Comparison of ENCODE assay signal across 8 cellular contexts in the genomic region with DNA sequence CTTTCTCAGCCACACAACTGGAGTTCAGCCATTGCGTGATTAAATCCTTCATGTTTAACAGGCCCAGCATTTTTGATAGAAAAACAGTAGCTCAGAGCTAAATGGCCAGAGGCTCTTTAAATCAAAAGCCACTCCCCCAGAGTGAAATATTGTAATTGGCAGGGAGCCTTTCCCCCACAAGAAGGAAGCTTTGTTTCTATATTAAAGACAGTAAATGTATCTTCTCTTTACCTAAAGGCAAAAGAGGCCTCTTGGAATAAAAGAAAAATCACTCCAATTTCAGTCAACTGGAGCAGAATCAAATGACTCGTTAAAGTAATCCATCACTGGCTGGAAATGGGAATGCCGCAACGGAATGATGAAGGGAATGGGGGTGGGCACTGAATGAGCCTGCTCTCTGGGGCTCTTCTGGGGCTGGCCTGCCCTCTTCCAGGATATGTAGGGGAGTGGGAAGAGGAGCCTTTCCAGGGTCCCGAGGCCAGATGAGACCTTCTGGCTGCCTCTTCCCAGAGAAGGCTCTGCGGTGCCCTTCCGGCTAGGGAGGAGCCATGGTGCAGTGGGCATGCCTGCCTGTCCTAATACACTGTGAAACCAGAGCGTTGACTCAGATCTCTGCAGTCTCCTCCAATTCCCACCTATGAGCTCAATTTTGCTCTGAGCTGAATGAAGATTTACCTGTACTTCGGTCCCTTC. TPM values are rescaled to one million over a fixed set of nuclear protein-coding genes. Genes with fewer than 3 reads are reported as not detected.
DNase-seq lines count a peak whose midpoint lies in the region; ATAC-seq and TF ChIP-seq lines count a peak whose summit lies in the region.

No MANE protein-coding gene starts in this region.

- H3K9me3 ChIP-seq in mucosa of descending colon: no peaks in the 10 kb centered on the region

- H3K4me1 Mint-ChIP-seq in natural killer cell: peaks cover 0 to 11% of the 10 kb centered on the region in 2 donors
- H3K4me1 Mint-ChIP-seq in natural killer cell treated with Interleukin-12 subunit alpha and Interleukin-12 subunit beta and Interleukin-15 and Interleukin-18, amount 100 ng/mL, for 72 hours (ENCODE audit: low read depth in 2 of 2): peaks cover 6 to 9% of the 10 kb centered on the region in 2 donors

- peaks cover 0 to 5% of the 10 kb centered on the region in 2 donors for H3K27me3 Mint-ChIP-seq in natural killer cell (ENCODE audit: low read depth in 2 of 2)
- H3K27me3 Mint-ChIP-seq in natural killer cell treated with Interleukin-12 subunit alpha and Interleukin-12 subunit beta and Interleukin-15 and Interleukin-18, amount 100 ng/mL, for 72 hours: peaks cover 0 to 2% of the 10 kb centered on the region in 2 donors

- DNase-seq in natural killer cell: no peak
- DNase-seq in natural killer cell treated with Interleukin-12 subunit alpha and Interleukin-12 subunit beta and Interleukin-15 and Interleukin-18, amount 100 ng/mL, for 72 hours (ENCODE audit: low spot score): no peak
- DNase-seq in dermis blood vessel endothelial cell: peak; percentile 51
- DNase-seq in mucosa of descending colon: peak in 1 of 3 donors; percentile 33
- no peak for DNase-seq in NCI-H2081 (lab: John Stamatoyannopoulos, UW)
- no peak for DNase-seq in activated CD4-positive, CD25-positive, alpha-beta regulatory T cell (lab: John Stamatoyannopoulos, UW)
- DNase-seq in stimulated activated CD4-positive, alpha-beta T cell treated with anti-CD3 and anti-CD28 coated beads, Interleukin-4, amount 100 ng/mL, for 1 hour: no peak

- no peaks in the 10 kb centered on the region for H3K9me3 Mint-ChIP-seq in natural killer cell
- H3K9me3 Mint-ChIP-seq in natural killer cell treated with Interleukin-12 subunit alpha and Interleukin-12 subunit beta and Interleukin-15 and Interleukin-18, amount 100 ng/mL, for 72 hours: no peaks in the 10 kb centered on the region

- peak overlapping the region; percentile 43 to 84 for H3K27ac Mint-ChIP-seq in natural killer cell
- peak overlapping the region in 1 of 2 donors; percentile 46 for H3K27ac Mint-ChIP-seq in natural killer cell treated with Interleukin-12 subunit alpha and Interleukin-12 subunit beta and Interleukin-15 and Interleukin-18, amount 100 ng/mL, for 72 hours

- no peak for TF ChIP-seq CTCF in natural killer cell (IDR thresholded peaks at IDR 0.05)
- TF ChIP-seq CTCF in mucosa of descending colon (IDR thresholded peaks at IDR 0.05): no peak

- no peaks in the 10 kb centered on the region for H3K4me1 ChIP-seq in mucosa of descending colon (ENCODE audit: low read depth)

- H3K36me3 ChIP-seq in mucosa of descending colon (ENCODE audit: low read depth): no peaks in the 10 kb centered on the region

- intact Hi-C loops in natural killer cell (cut with micrococcal nuclease) (no loop called here), mucosa of descending colon (cut with DNase I, micrococcal nuclease) (no loop called here)

- ATAC-seq in natural killer cell (peak in 2 of 3 donors; percentile 45 to 59), mucosa of descending colon (peak; percentile 48), HG02885 (IDR thresholded peaks at IDR 0.05; ENCODE audit: poor library complexity, unreplicated experiment) (no peak)
- ATAC-seq in natural killer cell treated with Interleukin-12 subunit alpha and Interleukin-12 subunit beta and Interleukin-15 and Interleukin-18, amount 100 ng/mL, for 72 hours: no peak

- no peaks in the 10 kb centered on the region for H3K36me3 Mint-ChIP-seq in natural killer cell
- H3K36me3 Mint-ChIP-seq in natural killer cell treated with Interleukin-12 subunit alpha and Interleukin-12 subunit beta and Interleukin-15 and Interleukin-18, amount 100 ng/mL, for 72 hours: no peaks in the 10 kb centered on the region

- peak overlapping the region; percentile 83 for H3K4me3 Mint-ChIP-seq in natural killer cell
- H3K4me3 Mint-ChIP-seq in natural killer cell treated with Interleukin-12 subunit alpha and Interleukin-12 subunit beta and Interleukin-15 and Interleukin-18, amount 100 ng/mL, for 72 hours: no peak overlapping the region

- H3K4me3 ChIP-seq in mucosa of descending colon: no peak overlapping the region

RNA-seq across cellular contexts. Expression of a gene that starts 45.2 kb away (rescaled TPM):
- under 1 TPM; 0.52 to 0.66 (median 0.55) TPM for total RNA-seq in natural killer cell
- total RNA-seq in natural killer cell treated with Interleukin-12 subunit alpha and Interleukin-12 subunit beta and Interleukin-15 and Interleukin-18, amount 100 ng/mL, for 72 hours: under 1 TPM in 1 of 2 donors, not detected in 1; 0.33 TPM
- total RNA-seq in dermis blood vessel endothelial cell: 0.68 and 1.1 TPM in 2 replicates
- 1 to 10 TPM; 4.0 to 9.2 (median 8.0) TPM for total RNA-seq in mucosa of descending colon

Comparison
In these comparisons a context has a peak if more than half of its experiments do, and no peak if none do; other contexts are left out.
1. ATAC-seq: peak in natural killer cell (2 of 3) and mucosa of descending colon (single experiment); none in natural killer cell treated with Interleukin-12 subunit alpha and Interleukin-12 subunit beta and Interleukin-15 and Interleukin-18, amount 100 ng/mL, for 72 hours (0 of 2) and HG02885 (single experiment).